Comparison of ENCODE assay signal across 36 cellular contexts in genomic region chr6:9200712-9201111, GRCh38.
"Had no signal": no experiment of that assay in that cellular context is flagged by ENCODE, and none has a peak within 500 bp of the region (broad histone marks: within the 10 kb centered on the region; RNA-seq: fewer than 3 reads in every experiment).

No MANE protein-coding gene starts in this region.

- H3K36me3 ChIP-seq: ascending aorta, cardiac muscle cell, WERI-Rb-1 had no signal

- H3K4me3 Mint-ChIP-seq: activated B cell treated with CpG ODN at 0.5 μM for 24 hours; activated CD4-positive, alpha-beta memory T cell treated with anti-CD3 and anti-CD28 coated beads for 36 hours; activated CD4-positive, alpha-beta T cell treated with anti-CD3 and anti-CD28 coated beads, Interleukin-2, amount 10 ng/mL, durations not matched to agents 24 days and 14 days; activated CD8-positive, alpha-beta T cell treated with anti-CD3 and anti-CD28 coated beads for 36 hours; activated naive CD4-positive, alpha-beta T cell treated with anti-CD3 and anti-CD28 coated beads for 36 hours; activated naive CD8-positive, alpha-beta T cell treated with anti-CD3 and anti-CD28 coated beads for 36 hours; activated T-cell treated with anti-CD3 and anti-CD28 coated beads, Interleukin-2, amount 50 U/mL, for 4 hours; activated T-cell treated with anti-CD3 and anti-CD28 coated beads, Interleukin-2, amount 50 U/mL, for 72 hours; activated T-helper 1 cell treated with anti-CD3 and anti-CD28 coated beads, Interleukin-12 subunit alpha, Interleukin-12 subunit beta, Interleukin-2, Interleukin-4 antibody, amounts not matched to agents 30 ng/mL and 10 ng/mL and 1 ng/mL, durations not matched to agents 14 hours and 24 hours and 36 hours; activated T-helper 17 cell treated with anti-CD3 and anti-CD28 coated beads, Interleukin-2, amount 50 U/mL, for 72 hours; brain; central memory CD8-positive, alpha-beta T cell; T-helper 1 cell treated with Interleukin-12 subunit alpha and Interleukin-12 subunit beta and Interleukin-4 antibody, amounts not matched to agents 30 μg/mL and 1 μg/mL, for 36 hours; T-helper 2 cell treated with Interferon-gamma antibody and Interleukin-4, amounts not matched to agents 5 μg/mL and 100 μg/mL, for 36 hours had no signal

- ATAC-seq: activated CD8-positive, alpha-beta T cell treated with anti-CD3 and anti-CD28 coated beads for 36 hours; activated naive CD4-positive, alpha-beta T cell treated with anti-CD3 and anti-CD28 coated beads, Interleukin-2, amount 50 U/mL, for 72 hours; activated T-cell treated with anti-CD3 and anti-CD28 coated beads, Interleukin-2, amount 50 U/mL, for 4 hours; activated T-cell treated with anti-CD3 and anti-CD28 coated beads, Interleukin-2, amount 50 U/mL, for 72 hours; activated T-helper 17 cell treated with anti-CD3 and anti-CD28 coated beads, Interleukin-2, amount 50 U/mL, for 72 hours had no signal

- H3K27me3 Mint-ChIP-seq: activated B cell treated with CpG ODN at 0.5 μM for 24 hours; activated CD4-positive, alpha-beta memory T cell treated with anti-CD3 and anti-CD28 coated beads for 36 hours; activated CD4-positive, alpha-beta T cell treated with anti-CD3 and anti-CD28 coated beads, Interleukin-2, amount 10 ng/mL, durations not matched to agents 24 days and 14 days; activated CD8-positive, alpha-beta T cell treated with anti-CD3 and anti-CD28 coated beads for 36 hours; activated naive CD8-positive, alpha-beta T cell treated with anti-CD3 and anti-CD28 coated beads for 36 hours; activated T-helper 17 cell treated with anti-CD3 and anti-CD28 coated beads, Interleukin-2, amount 50 U/mL, for 72 hours; central memory CD8-positive, alpha-beta T cell had no signal

- H3K9me3 Mint-ChIP-seq: activated CD4-positive, alpha-beta T cell treated with anti-CD3 and anti-CD28 coated beads, Interleukin-2, amount 10 ng/mL, durations not matched to agents 24 days and 14 days; central memory CD8-positive, alpha-beta T cell had no signal

- H3K4me1 ChIP-seq: ascending aorta had no signal

- H3K4me3 ChIP-seq: ascending aorta, cardiac muscle cell had no signal

- H3K27ac ChIP-seq: ascending aorta, cardiac muscle cell, WERI-Rb-1 had no signal

- H3K9me3 ChIP-seq: ascending aorta had no signal

- H3K36me3 Mint-ChIP-seq: activated CD4-positive, alpha-beta memory T cell treated with anti-CD3 and anti-CD28 coated beads for 36 hours; activated naive CD4-positive, alpha-beta T cell treated with anti-CD3 and anti-CD28 coated beads, Interleukin-2, amount 50 U/mL, for 72 hours; activated naive CD8-positive, alpha-beta T cell treated with anti-CD3 and anti-CD28 coated beads for 36 hours; brain had no signal

- H3K4me1 Mint-ChIP-seq: activated B cell treated with CpG ODN at 0.5 μM for 24 hours; activated CD4-positive, alpha-beta T cell treated with anti-CD3 and anti-CD28 coated beads, Interleukin-2, amount 10 ng/mL, durations not matched to agents 24 days and 14 days; activated naive CD8-positive, alpha-beta T cell treated with anti-CD3 and anti-CD28 coated beads for 36 hours; activated T-helper 17 cell treated with anti-CD3 and anti-CD28 coated beads, Interleukin-2, amount 50 U/mL, for 72 hours; brain; central memory CD8-positive, alpha-beta T cell had no signal

- DNase-seq: activated B cell treated with CpG ODN at 0.5 μM for 24 hours; activated CD4-positive, alpha-beta memory T cell treated with anti-CD3 and anti-CD28 coated beads for 36 hours; activated CD4-positive, alpha-beta T cell treated with anti-CD3 and anti-CD28 coated beads for 4 hours; activated CD4-positive, alpha-beta T cell treated with anti-CD3 and anti-CD28 coated beads, Interleukin-2, amount 10 ng/mL, durations not matched to agents 24 days and 14 days; activated CD4-positive, alpha-beta T cell treated with anti-CD3 and anti-CD28 coated beads, Interleukin-2, amount 50 U/mL, for 1 hour; activated CD4-positive, alpha-beta T cell treated with anti-CD3 and anti-CD28 coated beads, Interleukin-2, amount 50 U/mL, for 4 hours; activated CD4-positive, CD25-positive, alpha-beta regulatory T cell treated with anti-CD3 and anti-CD28 coated beads, Interleukin-2, amount 50 U/mL, for 72 hours; activated CD8-positive, alpha-beta memory T cell treated with anti-CD3 and anti-CD28 coated beads, Interleukin-2, amount 50 U/mL, for 4 hours; activated CD8-positive, alpha-beta T cell treated with anti-CD3 and anti-CD28 coated beads for 36 hours; activated effector memory CD4-positive, alpha-beta T cell treated with anti-CD3 and anti-CD28 coated beads, Interleukin-2, amount 50 U/mL, for 16 hours; activated gamma-delta T cell treated with Interleukin-2 at 50 U/mL for 16 hours; activated naive CD4-positive, alpha-beta T cell; activated naive CD4-positive, alpha-beta T cell treated with anti-CD3 and anti-CD28 coated beads for 36 hours; activated naive CD4-positive, alpha-beta T cell treated with anti-CD3 and anti-CD28 coated beads, Interleukin-2, amount 50 U/mL, for 16 hours; activated naive CD8-positive, alpha-beta T cell treated with anti-CD3 and anti-CD28 coated beads for 36 hours; activated T-cell treated with anti-CD3 and anti-CD28 coated beads for 4 hours; activated T-cell treated with anti-CD3 and anti-CD28 coated beads, Interleukin-2, amount 50 U/mL, for 1 hour; activated T-cell treated with anti-CD3 and anti-CD28 coated beads, Interleukin-2, amount 50 U/mL, for 4 hours; activated T-cell treated with anti-CD3 and anti-CD28 coated beads, Interleukin-2, amount 50 U/mL, for 72 hours; amygdala; anterior cingulate cortex; caudate nucleus; cerebellar nuclear complex; T-helper 1 cell; T-helper 2 cell; T-helper 9 cell; WERI-Rb-1 had no signal

- H3K27me3 ChIP-seq: ascending aorta, cardiac muscle cell had no signal

- H3K27ac Mint-ChIP-seq: activated B cell treated with CpG ODN at 0.5 μM for 24 hours; activated CD4-positive, alpha-beta memory T cell treated with anti-CD3 and anti-CD28 coated beads for 36 hours; activated CD4-positive, alpha-beta T cell treated with anti-CD3 and anti-CD28 coated beads, Interleukin-2, amount 10 ng/mL, durations not matched to agents 24 days and 14 days; activated CD8-positive, alpha-beta T cell treated with anti-CD3 and anti-CD28 coated beads for 36 hours; activated naive CD4-positive, alpha-beta T cell treated with anti-CD3 and anti-CD28 coated beads for 36 hours; activated naive CD4-positive, alpha-beta T cell treated with anti-CD3 and anti-CD28 coated beads, Interleukin-2, amount 50 U/mL, for 72 hours; activated naive CD8-positive, alpha-beta T cell treated with anti-CD3 and anti-CD28 coated beads for 36 hours; activated T-cell treated with anti-CD3 and anti-CD28 coated beads, Interleukin-2, amount 50 U/mL, for 72 hours; activated T-helper 1 cell treated with anti-CD3 and anti-CD28 coated beads, Interleukin-12 subunit alpha, Interleukin-12 subunit beta, Interleukin-2, Interleukin-4 antibody, amounts not matched to agents 30 ng/mL and 10 ng/mL and 1 ng/mL, durations not matched to agents 14 hours and 24 hours and 36 hours; activated T-helper 17 cell treated with anti-CD3 and anti-CD28 coated beads, Interleukin-2, amount 50 U/mL, for 72 hours; brain; T-helper 1 cell treated with Interleukin-12 subunit alpha and Interleukin-12 subunit beta and Interleukin-4 antibody, amounts not matched to agents 30 μg/mL and 1 μg/mL, for 36 hours; T-helper 2 cell treated with Interferon-gamma antibody and Interleukin-4, amounts not matched to agents 5 μg/mL and 100 μg/mL, for 36 hours had no signal
